Comparison of ENCODE assay signal across 8 cellular contexts in the genomic region with DNA sequence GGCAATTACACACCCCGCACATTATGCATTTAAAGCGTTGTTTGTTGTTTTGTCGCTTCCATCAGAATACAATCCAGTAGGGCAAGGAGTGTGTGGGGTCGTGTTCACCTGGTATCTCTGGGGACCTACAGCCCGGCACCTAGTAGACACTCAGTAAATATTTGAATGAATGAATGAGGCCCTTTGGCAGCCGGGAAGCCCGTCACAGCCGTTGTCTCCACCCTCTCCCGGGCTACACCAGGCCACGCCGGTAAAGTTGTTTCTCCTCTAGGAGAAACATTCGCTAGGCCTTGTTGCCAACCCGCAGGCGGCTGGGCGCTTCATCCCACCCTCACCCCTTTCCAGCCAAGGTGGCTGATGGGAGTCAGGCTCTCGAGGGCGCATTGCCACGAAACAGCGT. TPM values are rescaled to one million over a fixed set of nuclear protein-coding genes. Genes with fewer than 3 reads are reported as not detected.
DNase-seq lines count a peak whose midpoint lies in the region; ATAC-seq and TF ChIP-seq lines count a peak whose summit lies in the region.

No MANE protein-coding gene starts in this region.

- no peaks in the 10 kb centered on the region for H3K36me3 ChIP-seq in GM23248 (ENCODE audit: low read depth)
- H3K36me3 ChIP-seq in mesendoderm (ENCODE audit: control insufficient read depth, insufficient read depth, low read length): no peaks in the 10 kb centered on the region
- no peaks in the 10 kb centered on the region for H3K36me3 ChIP-seq in aorta (ENCODE audit: control insufficient read depth in 1 of 2, insufficient read depth in 2 of 2, low read length in 1 of 2)

- H3K9me3 ChIP-seq in GM23248 (ENCODE audit: low read depth) (no peaks in the 10 kb centered on the region), aorta (ENCODE audit: control insufficient read depth, low read length) (no peaks in the 10 kb centered on the region)

- no peak overlapping the region for H2BK120ac ChIP-seq in mesendoderm (ENCODE audit: low read depth, low read length)

- no peaks in the 10 kb centered on the region for H3K79me1 ChIP-seq in mesendoderm (ENCODE audit: low read length)

- H3K56ac ChIP-seq in mesendoderm (ENCODE audit: low read length): peak overlapping the region; percentile 97

- H3K4me2 ChIP-seq in GM23248 (ENCODE audit: unreplicated experiment) (peak overlapping the region; percentile 93), mesendoderm (ENCODE audit: low read length) (peak overlapping the region; percentile 73)

- peak overlapping the region; percentile 88 for H3K27ac Mint-ChIP-seq in Calu3 (ENCODE audit: unreplicated experiment)

- H2AK5ac ChIP-seq in mesendoderm (ENCODE audit: low read length): no peak overlapping the region

- H3K4me3 Mint-ChIP-seq in Calu3 (ENCODE audit: low read depth, unreplicated experiment): peak overlapping the region; percentile 96

- no peak overlapping the region for H3K23ac ChIP-seq in mesendoderm (ENCODE audit: low read length)

- H2AFZ ChIP-seq in GM23248: peak overlapping the region; percentile 95

- WGBS in GM23248 (ENCODE audit: low coverage in 1 of 2, low lambda C conversion rate in 2 of 2, missing lambda C conversion rate in 2 of 2), 2 experiments: 15 to 17% methylated on average over 19 of the region's 19 CpGs
- no CpG with 5 or more reads among the region's 19 CpGs for WGBS in mesendoderm (ENCODE audit: extremely low coverage, insufficient coverage, low lambda C conversion rate)
- WGBS in aorta, 2 donors: 11 to 12% methylated on average over 19 of the region's 19 CpGs

- peak; percentile 63 for ATAC-seq in aorta (ENCODE audit: low FRiP score)

- peak overlapping the region; percentile 47 for H2BK5ac ChIP-seq in mesendoderm (ENCODE audit: low read length)

- H3K9me2 ChIP-seq in GM23248 (ENCODE audit: insufficient read depth): no peaks in the 10 kb centered on the region

- CTCF ChIA-PET in Calu3 (lab: Charles Lee): no interaction called here

- peak overlapping the region; percentile 9 for H3K4ac ChIP-seq in mesendoderm (ENCODE audit: low read depth, low read length)

- H3K4me3 ChIP-seq in GM23248 (peak overlapping the region; percentile 81), choroid plexus epithelial cell (ENCODE audit: low read depth, low read length) (peak overlapping the region; percentile 81), mesendoderm (ENCODE audit: low read length) (peak overlapping the region; percentile 53), aorta (ENCODE audit: low read length in 2 of 2) (peak overlapping the region; percentile 0 to 17)

- H3K27me3 ChIP-seq in GM23248 (replicated peaks; ENCODE audit: insufficient read depth): no peaks in the 10 kb centered on the region
- H3K27me3 ChIP-seq in mesendoderm (ENCODE audit: insufficient read depth, low read length, poor library complexity): no peaks in the 10 kb centered on the region
- H3K27me3 ChIP-seq in aorta (ENCODE audit: control insufficient read depth in 1 of 2, insufficient read depth in 2 of 2, low read length in 1 of 2): no peaks in the 10 kb centered on the region

- H3K79me2 ChIP-seq in GM23248 (ENCODE audit: insufficient read depth): peaks cover 34% of the 10 kb centered on the region
- no peaks in the 10 kb centered on the region for H3K79me2 ChIP-seq in mesendoderm (ENCODE audit: control insufficient read depth, insufficient read depth, low read length)

- no peak overlapping the region for H4K5ac ChIP-seq in mesendoderm (ENCODE audit: low read length)

- BruUV-seq in Calu3 (replicated peaks; lab: Mats Ljungman, UMichigan): TSS peak; percentile 56

- peaks cover 24% of the 10 kb centered on the region for H3K36me3 Mint-ChIP-seq in Calu3 (ENCODE audit: insufficient read depth, unreplicated experiment)

- in situ Hi-C loops in GM23248 (cut with MboI): no loop called here

- H3K27me3 Mint-ChIP-seq in Calu3 (ENCODE audit: unreplicated experiment): no peaks in the 10 kb centered on the region

- intact Hi-C loops in Calu3 (cut with micrococcal nuclease; ENCODE audit: unreplicated experiment): loop anchor here (2.0 kb wide), 1 partner anchor 91 kb away; no protein-coding TSS in a partner anchor
- intact Hi-C loops in aorta (cut with DNase I): no loop called here

- H3K27ac ChIP-seq in GM23248: peak overlapping the region; percentile 94
- H3K27ac ChIP-seq in mesendoderm (ENCODE audit: low read depth, low read length): peak overlapping the region; percentile 64
- H3K27ac ChIP-seq in aorta (ENCODE audit: low read depth in 1 of 2, low read length in 2 of 2): peak overlapping the region; percentile 45 to 58

- H3K18ac ChIP-seq in mesendoderm (ENCODE audit: low read length): peak overlapping the region; percentile 63

- no peak overlapping the region for H4K8ac ChIP-seq in mesendoderm (ENCODE audit: low read depth, low read length)

- no peak overlapping the region for H2BK15ac ChIP-seq in mesendoderm (replicated peaks; ENCODE audit: low read depth)

- no peak for TF ChIP-seq CTCF in Calu3 (IDR thresholded peaks at IDR 0.05; ENCODE audit: unreplicated experiment)
- TF ChIP-seq CTCF in choroid plexus epithelial cell (conservative IDR thresholded peaks at IDR 0.05; ENCODE audit: low read depth, low read length): no peak

- H3K9me3 Mint-ChIP-seq in Calu3 (ENCODE audit: low read depth, unreplicated experiment): no peaks in the 10 kb centered on the region

- peaks cover 33% of the 10 kb centered on the region for H3F3A ChIP-seq in GM23248 (ENCODE audit: insufficient read depth)

- no peak for DNase-seq in Calu3
- DNase-seq in GM23248: peak; percentile 78
- peak; percentile 68 for DNase-seq in NCI-H1694 treated with DMSO at 0.1 percent for 48 hours (lab: John Stamatoyannopoulos, UW)
- no peak for DNase-seq in choroid plexus epithelial cell (ENCODE audit: low read depth)
- DNase-seq in mesendoderm: no peak
- DNase-seq in aorta: no peak
- DNase-seq in stimulated activated CD4-positive, alpha-beta T cell treated with anti-CD3 and anti-CD28 coated beads, Interleukin-12 subunit alpha, Interleukin-12 subunit beta, amount 100 ng/mL, for 4 hours: no peak
- no peak for DNase-seq in stimulated activated CD4-positive, alpha-beta T cell treated with anti-CD3 and anti-CD28 coated beads, Interleukin-2, amount 100 ng/mL, for 24 hours

- peaks cover 33% of the 10 kb centered on the region for H3K4me1 Mint-ChIP-seq in Calu3 (ENCODE audit: low read depth, unreplicated experiment)

- no peaks in the 10 kb centered on the region for H4K20me1 ChIP-seq in GM23248 (ENCODE audit: insufficient read depth)

- H3K9ac ChIP-seq in GM23248: peak overlapping the region; percentile 92
- H3K9ac ChIP-seq in mesendoderm (ENCODE audit: low read length): peak overlapping the region; percentile 85

- peaks cover 24% of the 10 kb centered on the region for H3K4me1 ChIP-seq in GM23248 (ENCODE audit: insufficient read depth)
- no peaks in the 10 kb centered on the region for H3K4me1 ChIP-seq in mesendoderm (ENCODE audit: control insufficient read depth, low read depth, low read length)
- peaks cover 0 to 2% of the 10 kb centered on the region in 2 donors for H3K4me1 ChIP-seq in aorta (ENCODE audit: control insufficient read depth in 1 of 2, insufficient read depth in 2 of 2, low read length in 2 of 2)

RNA-seq across cellular contexts. Expression of gene JAK2, which starts 0.9 kb away (rescaled TPM):
- total RNA-seq in Calu3 (2022) (6.3 and 9.2 TPM in 2 replicates), aorta (100 to 1,000 TPM in 1 of 2 donors, 10 to 100 TPM in 1; 77.4 to 144 TPM)
- total RNA-seq in GM23248 (2014; rRNA removed; shearing (Covaris generic)): 6.5 and 6.7 TPM in 2 replicates
- polyA plus RNA-seq in GM23248 (2016; fragmentation: Nextera tagmentation; extraction: Ambion mirVana) (4.1 and 5.0 TPM in 2 replicates), aorta (10 to 100 TPM; 17.7 to 19.4 TPM)
- 2.2 TPM for polyA plus RNA-seq in mesendoderm (2013, experiment 1 of 2)
- polyA plus RNA-seq in mesendoderm (2013, experiment 2 of 2): 1.7 TPM

Comparison
In these comparisons a context has a peak if more than half of its experiments do, and no peak if none do; other contexts are left out.
1. DNase-seq: peak in GM23248 (single experiment) and NCI-H1694 treated with DMSO at 0.1 percent for 48 hours (single experiment); none in Calu3 (single experiment), choroid plexus epithelial cell (single experiment), mesendoderm (single experiment), aorta (0 of 2), stimulated activated CD4-positive, alpha-beta T cell treated with anti-CD3 and anti-CD28 coated beads, Interleukin-12 subunit alpha, Interleukin-12 subunit beta, amount 100 ng/mL, for 4 hours (single experiment) and stimulated activated CD4-positive, alpha-beta T cell treated with anti-CD3 and anti-CD28 coated beads, Interleukin-2, amount 100 ng/mL, for 24 hours (0 of 2).
2. H3K4me3 ChIP-seq: peak in every context shown above with its lines; median percentile 81 in GM23248; 81 in choroid plexus epithelial cell; 53 in mesendoderm; 8 in aorta.
3. Peak in every context shown above with its lines, with median percentiles within 50 percentile points of each other: H3K27ac ChIP-seq.